ENCODE assay signal across 1 cellular context in the genomic region with DNA sequence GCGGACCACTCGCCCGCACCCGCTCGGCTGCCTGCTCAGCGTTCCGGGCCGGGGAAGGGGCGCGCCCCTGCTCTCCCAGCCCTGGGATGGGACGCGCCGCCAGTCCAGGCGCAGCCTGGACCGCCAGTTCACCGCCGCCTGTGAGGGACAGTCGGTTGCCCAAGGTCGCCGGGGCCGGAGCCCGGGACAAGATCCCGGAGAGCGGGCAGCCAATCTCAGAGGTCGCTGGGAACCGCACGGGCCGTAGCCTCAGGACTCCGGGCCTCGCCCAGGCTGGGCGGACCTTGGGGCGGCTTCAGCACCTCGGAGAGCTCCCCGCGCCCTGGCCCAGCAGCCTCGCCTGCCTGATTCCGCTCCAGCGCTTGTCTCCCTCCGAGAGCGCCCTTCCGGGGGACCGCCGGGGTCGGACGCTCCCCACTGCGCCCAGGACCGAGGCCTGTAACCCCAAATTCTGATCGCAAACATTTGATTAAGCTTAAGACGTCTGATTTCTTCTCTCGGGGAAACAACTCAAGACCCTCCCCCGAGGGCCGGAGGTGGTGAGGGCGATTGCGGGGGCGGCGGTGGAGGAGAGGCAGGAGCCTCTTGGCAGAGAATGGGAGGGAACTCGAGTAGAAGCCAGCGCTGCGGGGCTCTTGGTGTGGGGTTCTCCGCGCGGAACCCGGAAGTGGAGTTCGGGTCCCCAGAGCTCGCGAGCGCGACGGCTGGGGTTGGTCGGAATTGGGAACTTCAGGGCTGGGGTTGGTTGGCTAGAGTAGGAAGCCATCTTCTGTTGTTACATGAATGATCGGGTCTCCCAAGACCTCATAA.
A peak's percentile ranks its signal among the peaks of the same experiment; 100 is the strongest.
TF ChIP-seq lines count a peak whose summit lies in the region.

No MANE protein-coding gene starts in this region.

TF ChIP-seq in HepG2, 621 proteins besides CTCF, POLR2A, EP300 and RAD21 (continued from another document and continues in another):
- TF ChIP-seq SMARCC2 (IDR thresholded peaks at IDR 0.05) (no peak), SSRP1 (CRISPR knock-in tag; IDR thresholded peaks at IDR 0.05) (no peak), ZNF501 (CRISPR knock-in tag; IDR thresholded peaks at IDR 0.05) (peak; percentile 97), NFE2L2 (IDR thresholded peaks at IDR 0.05; ENCODE audit: low read length) (no peak), NFYB (CRISPR knock-in tag; IDR thresholded peaks at IDR 0.05) (no peak; the same call in 1 of the 2 replicates), KLF9 (CRISPR knock-in tag; IDR thresholded peaks at IDR 0.05; ENCODE audit: low read depth) (peak; percentile 98), SP1 (IDR thresholded peaks at IDR 0.05) (no peak), SP1 (CRISPR knock-in tag; IDR thresholded peaks at IDR 0.05) (peak; percentile 68; the same call in 1 of the 2 replicates), ZNF567 (CRISPR knock-in tag; IDR thresholded peaks at IDR 0.05; ENCODE audit: borderline replicate concordance) (0 out of 2 replicates have a peak, but pooled peaks have one; percentile 64), ZZZ3 (CRISPR knock-in tag; IDR thresholded peaks at IDR 0.05; ENCODE audit: borderline replicate concordance) (no peak), HMG20B (CRISPR knock-in tag; conservative IDR thresholded peaks at IDR 0.05) (peak; percentile 89), KDM5A (IDR thresholded peaks at IDR 0.05; ENCODE audit: borderline replicate concordance, low read length) (no peak), ZIK1 (CRISPR knock-in tag; IDR thresholded peaks at IDR 0.05; ENCODE audit: borderline replicate concordance, low read depth) (peak; percentile 95; the same call in 1 of the 2 replicates), SNAPC2 (CRISPR knock-in tag; IDR thresholded peaks at IDR 0.05) (peak; percentile 85; the same call in 1 of the 2 replicates), HOXD1 (CRISPR knock-in tag; IDR thresholded peaks at IDR 0.05) (peak; percentile 96), MIXL1 (CRISPR knock-in tag; IDR thresholded peaks at IDR 0.05) (peak; percentile 89), FOXP1 (IDR thresholded peaks at IDR 0.05) (no peak), FOXP1 (CRISPR knock-in tag; IDR thresholded peaks at IDR 0.05) (0 out of 2 replicates have a peak, but pooled peaks have one; percentile 8), THYN1 (CRISPR knock-in tag; IDR thresholded peaks at IDR 0.05; ENCODE audit: borderline replicate concordance, low read depth) (no peak), ZNF737 (CRISPR knock-in tag; IDR thresholded peaks at IDR 0.05; ENCODE audit: borderline replicate concordance) (peak; percentile 89; the same call in 1 of the 2 replicates), GLI4 (CRISPR knock-in tag; IDR thresholded peaks at IDR 0.05; ENCODE audit: borderline replicate concordance) (peak; percentile 99), ERF (CRISPR knock-in tag; IDR thresholded peaks at IDR 0.05) (peak; percentile 99), ZNF207 (IDR thresholded peaks at IDR 0.05; ENCODE audit: borderline replicate concordance) (no peak), PHB2 (IDR thresholded peaks at IDR 0.05; ENCODE audit: partially characterized antibody) (no peak), ZKSCAN8 (CRISPR knock-in tag; IDR thresholded peaks at IDR 0.05; ENCODE audit: borderline replicate concordance) (peak; percentile 87), ZNF660 (CRISPR knock-in tag; IDR thresholded peaks at IDR 0.05; ENCODE audit: borderline replicate concordance, low read depth) (0 out of 2 replicates have a peak, but pooled peaks have one; percentile 77), WIZ (CRISPR knock-in tag; IDR thresholded peaks at IDR 0.05) (peak; percentile 99), SPEN (CRISPR knock-in tag; IDR thresholded peaks at IDR 0.05; ENCODE audit: low read depth) (peak; percentile 92), ZNF431 (CRISPR knock-in tag; IDR thresholded peaks at IDR 0.05; ENCODE audit: borderline replicate concordance, low read depth) (peak; percentile 86; the same call in 1 of the 2 replicates)
- TF ChIP-seq, protein P1, sequence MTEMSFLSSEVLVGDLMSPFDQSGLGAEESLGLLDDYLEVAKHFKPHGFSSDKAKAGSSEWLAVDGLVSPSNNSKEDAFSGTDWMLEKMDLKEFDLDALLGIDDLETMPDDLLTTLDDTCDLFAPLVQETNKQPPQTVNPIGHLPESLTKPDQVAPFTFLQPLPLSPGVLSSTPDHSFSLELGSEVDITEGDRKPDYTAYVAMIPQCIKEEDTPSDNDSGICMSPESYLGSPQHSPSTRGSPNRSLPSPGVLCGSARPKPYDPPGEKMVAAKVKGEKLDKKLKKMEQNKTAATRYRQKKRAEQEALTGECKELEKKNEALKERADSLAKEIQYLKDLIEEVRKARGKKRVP (CRISPR knock-in tag; IDR thresholded peaks at IDR 0.05), result peak in 1 of 2 experiments; percentile 74; a peak in 2 of 4 replicates
- TF ChIP-seq, protein P2, sequence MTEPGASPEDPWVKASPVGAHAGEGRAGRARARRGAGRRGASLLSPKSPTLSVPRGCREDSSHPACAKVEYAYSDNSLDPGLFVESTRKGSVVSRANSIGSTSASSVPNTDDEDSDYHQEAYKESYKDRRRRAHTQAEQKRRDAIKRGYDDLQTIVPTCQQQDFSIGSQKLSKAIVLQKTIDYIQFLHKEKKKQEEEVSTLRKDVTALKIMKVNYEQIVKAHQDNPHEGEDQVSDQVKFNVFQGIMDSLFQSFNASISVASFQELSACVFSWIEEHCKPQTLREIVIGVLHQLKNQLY (CRISPR knock-in tag; IDR thresholded peaks at IDR 0.05), result peak; percentile 62; the same call in 1 of the 2 replicates
- TF ChIP-seq, protein P3, sequence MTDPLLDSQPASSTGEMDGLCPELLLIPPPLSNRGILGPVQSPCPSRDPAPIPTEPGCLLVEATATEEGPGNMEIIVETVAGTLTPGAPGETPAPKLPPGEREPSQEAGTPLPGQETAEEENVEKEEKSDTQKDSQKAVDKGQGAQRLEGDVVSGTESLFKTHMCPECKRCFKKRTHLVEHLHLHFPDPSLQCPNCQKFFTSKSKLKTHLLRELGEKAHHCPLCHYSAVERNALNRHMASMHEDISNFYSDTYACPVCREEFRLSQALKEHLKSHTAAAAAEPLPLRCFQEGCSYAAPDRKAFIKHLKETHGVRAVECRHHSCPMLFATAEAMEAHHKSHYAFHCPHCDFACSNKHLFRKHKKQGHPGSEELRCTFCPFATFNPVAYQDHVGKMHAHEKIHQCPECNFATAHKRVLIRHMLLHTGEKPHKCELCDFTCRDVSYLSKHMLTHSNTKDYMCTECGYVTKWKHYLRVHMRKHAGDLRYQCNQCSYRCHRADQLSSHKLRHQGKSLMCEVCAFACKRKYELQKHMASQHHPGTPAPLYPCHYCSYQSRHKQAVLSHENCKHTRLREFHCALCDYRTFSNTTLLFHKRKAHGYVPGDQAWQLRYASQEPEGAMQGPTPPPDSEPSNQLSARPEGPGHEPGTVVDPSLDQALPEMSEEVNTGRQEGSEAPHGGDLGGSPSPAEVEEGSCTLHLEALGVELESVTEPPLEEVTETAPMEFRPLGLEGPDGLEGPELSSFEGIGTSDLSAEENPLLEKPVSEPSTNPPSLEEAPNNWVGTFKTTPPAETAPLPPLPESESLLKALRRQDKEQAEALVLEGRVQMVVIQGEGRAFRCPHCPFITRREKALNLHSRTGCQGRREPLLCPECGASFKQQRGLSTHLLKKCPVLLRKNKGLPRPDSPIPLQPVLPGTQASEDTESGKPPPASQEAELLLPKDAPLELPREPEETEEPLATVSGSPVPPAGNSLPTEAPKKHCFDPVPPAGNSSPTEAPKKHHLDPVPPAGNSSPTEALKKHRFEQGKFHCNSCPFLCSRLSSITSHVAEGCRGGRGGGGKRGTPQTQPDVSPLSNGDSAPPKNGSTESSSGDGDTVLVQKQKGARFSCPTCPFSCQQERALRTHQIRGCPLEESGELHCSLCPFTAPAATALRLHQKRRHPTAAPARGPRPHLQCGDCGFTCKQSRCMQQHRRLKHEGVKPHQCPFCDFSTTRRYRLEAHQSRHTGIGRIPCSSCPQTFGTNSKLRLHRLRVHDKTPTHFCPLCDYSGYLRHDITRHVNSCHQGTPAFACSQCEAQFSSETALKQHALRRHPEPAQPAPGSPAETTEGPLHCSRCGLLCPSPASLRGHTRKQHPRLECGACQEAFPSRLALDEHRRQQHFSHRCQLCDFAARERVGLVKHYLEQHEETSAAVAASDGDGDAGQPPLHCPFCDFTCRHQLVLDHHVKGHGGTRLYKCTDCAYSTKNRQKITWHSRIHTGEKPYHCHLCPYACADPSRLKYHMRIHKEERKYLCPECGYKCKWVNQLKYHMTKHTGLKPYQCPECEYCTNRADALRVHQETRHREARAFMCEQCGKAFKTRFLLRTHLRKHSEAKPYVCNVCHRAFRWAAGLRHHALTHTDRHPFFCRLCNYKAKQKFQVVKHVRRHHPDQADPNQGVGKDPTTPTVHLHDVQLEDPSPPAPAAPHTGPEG (CRISPR knock-in tag; IDR thresholded peaks at IDR 0.05), result peak; percentile 96
- TF ChIP-seq, protein P4, sequence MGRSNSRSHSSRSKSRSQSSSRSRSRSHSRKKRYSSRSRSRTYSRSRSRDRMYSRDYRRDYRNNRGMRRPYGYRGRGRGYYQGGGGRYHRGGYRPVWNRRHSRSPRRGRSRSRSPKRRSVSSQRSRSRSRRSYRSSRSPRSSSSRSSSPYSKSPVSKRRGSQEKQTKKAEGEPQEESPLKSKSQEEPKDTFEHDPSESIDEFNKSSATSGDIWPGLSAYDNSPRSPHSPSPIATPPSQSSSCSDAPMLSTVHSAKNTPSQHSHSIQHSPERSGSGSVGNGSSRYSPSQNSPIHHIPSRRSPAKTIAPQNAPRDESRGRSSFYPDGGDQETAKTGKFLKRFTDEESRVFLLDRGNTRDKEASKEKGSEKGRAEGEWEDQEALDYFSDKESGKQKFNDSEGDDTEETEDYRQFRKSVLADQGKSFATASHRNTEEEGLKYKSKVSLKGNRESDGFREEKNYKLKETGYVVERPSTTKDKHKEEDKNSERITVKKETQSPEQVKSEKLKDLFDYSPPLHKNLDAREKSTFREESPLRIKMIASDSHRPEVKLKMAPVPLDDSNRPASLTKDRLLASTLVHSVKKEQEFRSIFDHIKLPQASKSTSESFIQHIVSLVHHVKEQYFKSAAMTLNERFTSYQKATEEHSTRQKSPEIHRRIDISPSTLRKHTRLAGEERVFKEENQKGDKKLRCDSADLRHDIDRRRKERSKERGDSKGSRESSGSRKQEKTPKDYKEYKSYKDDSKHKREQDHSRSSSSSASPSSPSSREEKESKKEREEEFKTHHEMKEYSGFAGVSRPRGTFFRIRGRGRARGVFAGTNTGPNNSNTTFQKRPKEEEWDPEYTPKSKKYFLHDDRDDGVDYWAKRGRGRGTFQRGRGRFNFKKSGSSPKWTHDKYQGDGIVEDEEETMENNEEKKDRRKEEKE (IDR thresholded peaks at IDR 0.05), result no peak
- TF ChIP-seq, protein P5, sequence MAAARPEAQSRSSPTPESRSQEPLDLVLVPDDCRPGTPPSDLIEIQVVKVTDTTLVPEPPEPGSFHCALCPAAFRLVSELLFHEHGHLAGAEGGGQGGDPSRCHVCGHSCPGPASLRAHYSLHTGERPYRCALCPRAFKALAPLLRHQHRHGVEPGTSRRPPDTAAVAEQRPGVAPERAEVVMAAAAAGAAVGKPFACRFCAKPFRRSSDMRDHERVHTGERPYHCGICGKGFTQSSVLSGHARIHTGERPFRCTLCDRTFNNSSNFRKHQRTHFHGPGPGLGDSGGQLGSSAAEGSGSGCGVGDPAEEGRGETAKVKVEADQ (CRISPR knock-in tag; IDR thresholded peaks at IDR 0.05; ENCODE audit: borderline replicate concordance), result peak; percentile 97
- TF ChIP-seq, protein P6, sequence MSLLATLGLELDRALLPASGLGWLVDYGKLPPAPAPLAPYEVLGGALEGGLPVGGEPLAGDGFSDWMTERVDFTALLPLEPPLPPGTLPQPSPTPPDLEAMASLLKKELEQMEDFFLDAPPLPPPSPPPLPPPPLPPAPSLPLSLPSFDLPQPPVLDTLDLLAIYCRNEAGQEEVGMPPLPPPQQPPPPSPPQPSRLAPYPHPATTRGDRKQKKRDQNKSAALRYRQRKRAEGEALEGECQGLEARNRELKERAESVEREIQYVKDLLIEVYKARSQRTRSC (CRISPR knock-in tag; IDR thresholded peaks at IDR 0.05; ENCODE audit: low read depth), result peak; percentile 86; the same call in 1 of the 2 replicates
- TF ChIP-seq, protein P7, sequence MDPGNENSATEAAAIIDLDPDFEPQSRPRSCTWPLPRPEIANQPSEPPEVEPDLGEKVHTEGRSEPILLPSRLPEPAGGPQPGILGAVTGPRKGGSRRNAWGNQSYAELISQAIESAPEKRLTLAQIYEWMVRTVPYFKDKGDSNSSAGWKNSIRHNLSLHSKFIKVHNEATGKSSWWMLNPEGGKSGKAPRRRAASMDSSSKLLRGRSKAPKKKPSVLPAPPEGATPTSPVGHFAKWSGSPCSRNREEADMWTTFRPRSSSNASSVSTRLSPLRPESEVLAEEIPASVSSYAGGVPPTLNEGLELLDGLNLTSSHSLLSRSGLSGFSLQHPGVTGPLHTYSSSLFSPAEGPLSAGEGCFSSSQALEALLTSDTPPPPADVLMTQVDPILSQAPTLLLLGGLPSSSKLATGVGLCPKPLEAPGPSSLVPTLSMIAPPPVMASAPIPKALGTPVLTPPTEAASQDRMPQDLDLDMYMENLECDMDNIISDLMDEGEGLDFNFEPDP (CRISPR knock-in tag; conservative IDR thresholded peaks at IDR 0.05), result peak; percentile 99; the same call in 1 of the 2 replicates
- TF ChIP-seq, protein P8, sequence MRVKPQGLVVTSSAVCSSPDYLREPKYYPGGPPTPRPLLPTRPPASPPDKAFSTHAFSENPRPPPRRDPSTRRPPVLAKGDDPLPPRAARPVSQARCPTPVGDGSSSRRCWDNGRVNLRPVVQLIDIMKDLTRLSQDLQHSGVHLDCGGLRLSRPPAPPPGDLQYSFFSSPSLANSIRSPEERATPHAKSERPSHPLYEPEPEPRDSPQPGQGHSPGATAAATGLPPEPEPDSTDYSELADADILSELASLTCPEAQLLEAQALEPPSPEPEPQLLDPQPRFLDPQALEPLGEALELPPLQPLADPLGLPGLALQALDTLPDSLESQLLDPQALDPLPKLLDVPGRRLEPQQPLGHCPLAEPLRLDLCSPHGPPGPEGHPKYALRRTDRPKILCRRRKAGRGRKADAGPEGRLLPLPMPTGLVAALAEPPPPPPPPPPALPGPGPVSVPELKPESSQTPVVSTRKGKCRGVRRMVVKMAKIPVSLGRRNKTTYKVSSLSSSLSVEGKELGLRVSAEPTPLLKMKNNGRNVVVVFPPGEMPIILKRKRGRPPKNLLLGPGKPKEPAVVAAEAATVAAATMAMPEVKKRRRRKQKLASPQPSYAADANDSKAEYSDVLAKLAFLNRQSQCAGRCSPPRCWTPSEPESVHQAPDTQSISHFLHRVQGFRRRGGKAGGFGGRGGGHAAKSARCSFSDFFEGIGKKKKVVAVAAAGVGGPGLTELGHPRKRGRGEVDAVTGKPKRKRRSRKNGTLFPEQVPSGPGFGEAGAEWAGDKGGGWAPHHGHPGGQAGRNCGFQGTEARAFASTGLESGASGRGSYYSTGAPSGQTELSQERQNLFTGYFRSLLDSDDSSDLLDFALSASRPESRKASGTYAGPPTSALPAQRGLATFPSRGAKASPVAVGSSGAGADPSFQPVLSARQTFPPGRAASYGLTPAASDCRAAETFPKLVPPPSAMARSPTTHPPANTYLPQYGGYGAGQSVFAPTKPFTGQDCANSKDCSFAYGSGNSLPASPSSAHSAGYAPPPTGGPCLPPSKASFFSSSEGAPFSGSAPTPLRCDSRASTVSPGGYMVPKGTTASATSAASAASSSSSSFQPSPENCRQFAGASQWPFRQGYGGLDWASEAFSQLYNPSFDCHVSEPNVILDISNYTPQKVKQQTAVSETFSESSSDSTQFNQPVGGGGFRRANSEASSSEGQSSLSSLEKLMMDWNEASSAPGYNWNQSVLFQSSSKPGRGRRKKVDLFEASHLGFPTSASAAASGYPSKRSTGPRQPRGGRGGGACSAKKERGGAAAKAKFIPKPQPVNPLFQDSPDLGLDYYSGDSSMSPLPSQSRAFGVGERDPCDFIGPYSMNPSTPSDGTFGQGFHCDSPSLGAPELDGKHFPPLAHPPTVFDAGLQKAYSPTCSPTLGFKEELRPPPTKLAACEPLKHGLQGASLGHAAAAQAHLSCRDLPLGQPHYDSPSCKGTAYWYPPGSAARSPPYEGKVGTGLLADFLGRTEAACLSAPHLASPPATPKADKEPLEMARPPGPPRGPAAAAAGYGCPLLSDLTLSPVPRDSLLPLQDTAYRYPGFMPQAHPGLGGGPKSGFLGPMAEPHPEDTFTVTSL (CRISPR knock-in tag; IDR thresholded peaks at IDR 0.05; ENCODE audit: borderline replicate concordance), result peak; percentile 67; the same call in 1 of the 2 replicates
